Comparison of ENCODE assay signal across 15 cellular contexts in the genomic region with DNA sequence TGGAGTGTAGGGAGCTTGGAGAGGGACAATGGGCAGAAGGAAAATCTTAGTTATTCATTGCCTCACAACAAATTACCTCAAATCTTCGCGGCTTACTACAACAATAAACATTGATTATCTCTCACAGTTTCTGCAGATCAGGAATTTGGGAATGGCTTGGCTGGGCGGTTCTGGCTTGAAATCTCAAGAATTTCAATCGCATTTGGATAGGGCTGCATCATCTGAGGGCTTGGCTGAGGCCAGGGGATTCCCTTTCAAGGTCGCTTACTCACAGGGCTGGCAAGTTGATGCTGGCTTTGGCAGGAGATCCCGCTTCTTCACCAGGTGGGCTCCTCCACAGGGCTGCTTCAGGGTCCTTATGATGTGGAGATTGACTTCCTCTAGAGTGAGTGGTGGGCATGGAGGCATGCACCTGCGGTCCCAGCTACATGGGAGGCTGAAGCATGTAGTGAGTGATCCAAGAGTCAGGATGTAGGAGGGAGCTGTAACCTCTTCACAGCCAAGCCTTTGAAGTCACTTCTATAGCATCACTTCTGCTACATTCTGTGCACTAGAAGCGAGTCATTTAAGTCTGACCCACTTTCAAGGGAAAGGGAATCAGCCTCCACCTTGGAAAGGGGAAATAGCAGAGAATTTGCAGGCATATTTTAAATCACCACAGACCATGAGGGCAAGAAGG.
A peak's percentile ranks its signal among the peaks of the same experiment; 100 is the strongest.
DNase-seq lines count a peak whose midpoint lies in the region; ATAC-seq, FAIRE-seq and TF ChIP-seq lines count a peak whose summit lies in the region.
"Had no signal": no experiment of that assay in that cellular context is flagged by ENCODE, and none has a peak within 500 bp of the region (broad histone marks: within the 10 kb centered on the region; RNA-seq: fewer than 3 reads in every experiment).

No MANE protein-coding gene starts in this region.

- H3K27me3 Mint-ChIP-seq in nephron (ENCODE audit: low read depth), result no peaks in the 10 kb centered on the region
- H3K27me3 Mint-ChIP-seq in activated naive CD8-positive, alpha-beta T cell treated with anti-CD3 and anti-CD28 coated beads, Interleukin-2, amount 50 U/mL, for 24 hours, result no peaks in the 10 kb centered on the region
- H3K27me3 Mint-ChIP-seq: IgD-negative memory B cell had no signal

- H3K9me3 Mint-ChIP-seq in nephron, result no peaks in the 10 kb centered on the region
- H3K9me3 Mint-ChIP-seq in activated naive CD8-positive, alpha-beta T cell treated with anti-CD3 and anti-CD28 coated beads, Interleukin-2, amount 50 U/mL, for 24 hours, result no peaks in the 10 kb centered on the region
- H3K9me3 Mint-ChIP-seq: activated naive CD4-positive, alpha-beta T cell treated with anti-CD3 and anti-CD28 coated beads, Interleukin-2, amount 10 ng/mL, durations not matched to agents 7 days and 5 days; IgD-negative memory B cell had no signal

- H3K36me3 Mint-ChIP-seq in nephron (ENCODE audit: low read depth), result no peaks in the 10 kb centered on the region
- H3K36me3 Mint-ChIP-seq in activated naive CD8-positive, alpha-beta T cell treated with anti-CD3 and anti-CD28 coated beads, Interleukin-2, amount 50 U/mL, for 24 hours (ENCODE audit: low read depth), result no peaks in the 10 kb centered on the region
- H3K36me3 Mint-ChIP-seq: activated naive CD4-positive, alpha-beta T cell treated with anti-CD3 and anti-CD28 coated beads, Interleukin-2, amount 10 ng/mL, durations not matched to agents 7 days and 5 days; IgD-negative memory B cell had no signal

- H3K4me3 Mint-ChIP-seq in nephron, result no peak overlapping the region
- H3K4me3 Mint-ChIP-seq in activated naive CD8-positive, alpha-beta T cell treated with anti-CD3 and anti-CD28 coated beads, Interleukin-2, amount 50 U/mL, for 24 hours, result no peak overlapping the region
- H3K4me3 Mint-ChIP-seq: activated naive CD4-positive, alpha-beta T cell treated with anti-CD3 and anti-CD28 coated beads, Interleukin-2, amount 10 ng/mL, durations not matched to agents 7 days and 5 days; IgD-negative memory B cell had no signal

- H3K27me3 ChIP-seq in bronchial epithelial cell (ENCODE audit: control insufficient read depth, insufficient read depth, low read length), result no peaks in the 10 kb centered on the region
- H3K27me3 ChIP-seq: BLaER1, hepatocyte, Peyer's patch had no signal

- H3K4me3 ChIP-seq in bronchial epithelial cell (ENCODE audit: low read depth, low read length), result no peak overlapping the region
- H3K4me3 ChIP-seq: BLaER1, hepatocyte, Peyer's patch had no signal

- no peak for ATAC-seq in activated naive CD8-positive, alpha-beta T cell treated with anti-CD3 and anti-CD28 coated beads, Interleukin-2, amount 50 U/mL, for 24 hours

- peak; percentile 26 for DNase-seq in AG08395 (ENCODE audit: low spot score)
- DNase-seq in HS-27A (ENCODE audit: low read depth), result peak; percentile 17
- DNase-seq in bronchial epithelial cell (ENCODE audit: low read depth), result peak; percentile 72
- DNase-seq in NCI-H2029 (lab: John Stamatoyannopoulos, UW), result no peak
- DNase-seq in activated naive CD4-positive, alpha-beta T cell treated with anti-CD3 and anti-CD28 coated beads, Interleukin-2, amount 50 U/mL, for 16 hours, result no peak
- no peak for DNase-seq in activated CD8-positive, alpha-beta memory T cell treated with anti-CD3 and anti-CD28 coated beads, Interleukin-2, amount 50 U/mL, for 4 hours
- DNase-seq in activated naive CD8-positive, alpha-beta T cell treated with anti-CD3 and anti-CD28 coated beads, Interleukin-2, amount 50 U/mL, for 24 hours, result no peak
- DNase-seq: activated naive CD4-positive, alpha-beta T cell treated with anti-CD3 and anti-CD28 coated beads, Interleukin-2, amount 10 ng/mL, durations not matched to agents 7 days and 5 days; NCI-H2171 treated with DMSO at 0.1 percent for 48 hours; Peyer's patch; T-helper 9 cell had no signal

- H3K27ac Mint-ChIP-seq in nephron, result peak overlapping the region in 2 of 3 experiments; percentile 28 to 37
- no peak overlapping the region for H3K27ac Mint-ChIP-seq in activated naive CD8-positive, alpha-beta T cell treated with anti-CD3 and anti-CD28 coated beads, Interleukin-2, amount 50 U/mL, for 24 hours
- H3K27ac Mint-ChIP-seq: activated naive CD4-positive, alpha-beta T cell treated with anti-CD3 and anti-CD28 coated beads, Interleukin-2, amount 10 ng/mL, durations not matched to agents 7 days and 5 days; IgD-negative memory B cell had no signal

- H3K4me1 Mint-ChIP-seq in nephron, result peaks cover 13% of the 10 kb centered on the region
- no peaks in the 10 kb centered on the region for H3K4me1 Mint-ChIP-seq in activated naive CD8-positive, alpha-beta T cell treated with anti-CD3 and anti-CD28 coated beads, Interleukin-2, amount 50 U/mL, for 24 hours
- H3K4me1 Mint-ChIP-seq: activated naive CD4-positive, alpha-beta T cell treated with anti-CD3 and anti-CD28 coated beads, Interleukin-2, amount 10 ng/mL, durations not matched to agents 7 days and 5 days had no signal

- H3K36me3 ChIP-seq in bronchial epithelial cell (ENCODE audit: control insufficient read depth, insufficient read depth, low read length), result no peaks in the 10 kb centered on the region
- H3K36me3 ChIP-seq: BLaER1, Peyer's patch had no signal

- no peak for TF ChIP-seq CTCF in bronchial epithelial cell (IDR thresholded peaks at IDR 0.05; ENCODE audit: insufficient read depth, low read length, severe bottlenecking)
- no peak for TF ChIP-seq CTCF in nephron (IDR thresholded peaks at IDR 0.05; ENCODE audit: unreplicated experiment in 3 of 3)

- peak; percentile 76 for FAIRE-seq in bronchial epithelial cell (lab: Jason Lieb, UNC)

Comparison
In these comparisons a context has a peak if more than half of its experiments do, and no peak if none do; other contexts are left out.
1. DNase-seq: peak in AG08395 (single experiment), HS-27A (single experiment) and bronchial epithelial cell (single experiment); none in NCI-H2029 (single experiment), activated naive CD4-positive, alpha-beta T cell treated with anti-CD3 and anti-CD28 coated beads, Interleukin-2, amount 50 U/mL, for 16 hours (single experiment), activated CD8-positive, alpha-beta memory T cell treated with anti-CD3 and anti-CD28 coated beads, Interleukin-2, amount 50 U/mL, for 4 hours (single experiment) and activated naive CD8-positive, alpha-beta T cell treated with anti-CD3 and anti-CD28 coated beads, Interleukin-2, amount 50 U/mL, for 24 hours (single experiment).